In genomic region chr14:68730811-68731425, GRCh38 we compare ENCODE assay signal across 13 cellular contexts.
DNase-seq lines count a peak whose midpoint lies in the region; ATAC-seq and TF ChIP-seq lines count a peak whose summit lies in the region.
"Had no signal": no experiment of that assay in that cellular context is flagged by ENCODE, and none has a peak within 500 bp of the region (broad histone marks: within the 10 kb centered on the region; RNA-seq: fewer than 3 reads in every experiment).

No MANE protein-coding gene starts in this region.

- no peak overlapping the region for H3K4me3 Mint-ChIP-seq in activated T-helper 2 cell treated with anti-CD3 and anti-CD28 coated beads, Interferon-gamma antibody, Interleukin-2, Interleukin-4, amounts not matched to agents 10 μg/mL and 5 μg/mL and 100 μg/mL, durations not matched to agents 14 hours and 24 hours and 36 hours (ENCODE audit: low read depth)
- H3K4me3 Mint-ChIP-seq: CD4-positive, alpha-beta memory T cell had no signal

- H3K9ac ChIP-seq in parathyroid adenoma, result no peak overlapping the region

- H3K27ac ChIP-seq in parathyroid adenoma, result no peak overlapping the region
- H3K27ac ChIP-seq: thoracic aorta had no signal

- ATAC-seq in HG03354 (IDR thresholded peaks at IDR 0.05; ENCODE audit: poor library complexity, severe bottlenecking, unreplicated experiment) (no peak), HG02759 (IDR thresholded peaks at IDR 0.05; ENCODE audit: unreplicated experiment) (no peak), GM18505 (IDR thresholded peaks at IDR 0.05; ENCODE audit: unreplicated experiment) (no peak)

- no peaks in the 10 kb centered on the region for H3K36me3 ChIP-seq in H7 (replicated peaks; ENCODE audit: control insufficient read depth, insufficient read depth, low read length)
- no peaks in the 10 kb centered on the region for H3K36me3 ChIP-seq in parathyroid adenoma (ENCODE audit: control insufficient read depth, insufficient read depth, low read length)
- H3K36me3 ChIP-seq: thoracic aorta had no signal

- peaks cover 62% of the 10 kb centered on the region for H3K4me1 Mint-ChIP-seq in activated T-helper 2 cell treated with anti-CD3 and anti-CD28 coated beads, Interferon-gamma antibody, Interleukin-2, Interleukin-4, amounts not matched to agents 10 μg/mL and 5 μg/mL and 100 μg/mL, durations not matched to agents 14 hours and 24 hours and 36 hours (ENCODE audit: low read depth)

- no peak overlapping the region for H3K4me2 ChIP-seq in parathyroid adenoma (ENCODE audit: low read length)

- H2AFZ ChIP-seq in parathyroid adenoma, result peak overlapping the region; percentile 8

- peak overlapping the region; percentile 34 for H3K27ac Mint-ChIP-seq in activated T-helper 2 cell treated with anti-CD3 and anti-CD28 coated beads, Interferon-gamma antibody, Interleukin-2, Interleukin-4, amounts not matched to agents 10 μg/mL and 5 μg/mL and 100 μg/mL, durations not matched to agents 14 hours and 24 hours and 36 hours

- no peaks in the 10 kb centered on the region for H3K79me2 ChIP-seq in parathyroid adenoma

- H3K27me3 Mint-ChIP-seq in activated T-helper 2 cell treated with anti-CD3 and anti-CD28 coated beads, Interferon-gamma antibody, Interleukin-2, Interleukin-4, amounts not matched to agents 10 μg/mL and 5 μg/mL and 100 μg/mL, durations not matched to agents 14 hours and 24 hours and 36 hours (ENCODE audit: low read depth), result no peaks in the 10 kb centered on the region
- H3K27me3 Mint-ChIP-seq: CD4-positive, alpha-beta memory T cell had no signal

- no peak for TF ChIP-seq POLR2A in GM18505 (IDR thresholded peaks at IDR 0.05; ENCODE audit: borderline replicate concordance, extremely low read depth, insufficient read depth, insufficient read length)

- DNase-seq in H7, result peak; percentile 84
- no peak for DNase-seq in activated T-helper 2 cell treated with anti-CD3 and anti-CD28 coated beads, Interferon-gamma antibody, Interleukin-2, Interleukin-4, amounts not matched to agents 10 μg/mL and 5 μg/mL and 100 μg/mL, durations not matched to agents 14 hours and 24 hours and 36 hours (ENCODE audit: low spot score)
- DNase-seq in hypothalamus (lab: John Stamatoyannopoulos, UW), result peak in 34 of 51 donors; percentile 10 to 81 (median 50)
- no peak for DNase-seq in stimulated activated CD4-positive, alpha-beta T cell treated with anti-CD3 and anti-CD28 coated beads, Interleukin-15, amount 100 ng/mL, for 24 hours
- DNase-seq: CD4-positive, alpha-beta memory T cell; effector memory CD4-positive, alpha-beta T cell; GF-D8; glutamatergic neuron had no signal

- intact Hi-C loops in activated T-helper 2 cell treated with anti-CD3 and anti-CD28 coated beads, Interferon-gamma antibody, Interleukin-2, Interleukin-4, amounts not matched to agents 10 μg/mL and 5 μg/mL and 100 μg/mL, durations not matched to agents 14 hours and 24 hours and 36 hours (cut with micrococcal nuclease), result loop anchor here (5.0 kb wide), 1 partner anchor 499 kb away; no protein-coding TSS in a partner anchor

- no peaks in the 10 kb centered on the region for H3K9me3 ChIP-seq in parathyroid adenoma (ENCODE audit: control insufficient read depth, low read length)
- H3K9me3 ChIP-seq: thoracic aorta had no signal

- H3K4me3 ChIP-seq in H7 (ENCODE audit: insufficient read depth, low read depth, low read length), result no peak overlapping the region
- H3K4me3 ChIP-seq in parathyroid adenoma (ENCODE audit: low read depth, low read length), result no peak overlapping the region
- H3K4me3 ChIP-seq: thoracic aorta had no signal

- H3K27me3 ChIP-seq in H7 (ENCODE audit: control insufficient read depth, insufficient read depth, low read length) (no peaks in the 10 kb centered on the region), parathyroid adenoma (ENCODE audit: control insufficient read depth, insufficient read depth, low read length) (no peaks in the 10 kb centered on the region)

- TF ChIP-seq CTCF in parathyroid adenoma (IDR thresholded peaks at IDR 0.05), result no peak

- H3K36me3 Mint-ChIP-seq in activated T-helper 2 cell treated with anti-CD3 and anti-CD28 coated beads, Interferon-gamma antibody, Interleukin-2, Interleukin-4, amounts not matched to agents 10 μg/mL and 5 μg/mL and 100 μg/mL, durations not matched to agents 14 hours and 24 hours and 36 hours (ENCODE audit: low read depth), result no peaks in the 10 kb centered on the region
- H3K36me3 Mint-ChIP-seq: CD4-positive, alpha-beta memory T cell had no signal

- peaks cover 32% of the 10 kb centered on the region for H3K4me1 ChIP-seq in parathyroid adenoma

- H3K9me3 Mint-ChIP-seq in activated T-helper 2 cell treated with anti-CD3 and anti-CD28 coated beads, Interferon-gamma antibody, Interleukin-2, Interleukin-4, amounts not matched to agents 10 μg/mL and 5 μg/mL and 100 μg/mL, durations not matched to agents 14 hours and 24 hours and 36 hours, result no peaks in the 10 kb centered on the region
- H3K9me3 Mint-ChIP-seq: CD4-positive, alpha-beta memory T cell had no signal

Comparison
In these comparisons a context has a peak if more than half of its experiments do, and no peak if none do; other contexts are left out.
1. DNase-seq: peak in H7 (single experiment) and hypothalamus (34 of 51); none in activated T-helper 2 cell treated with anti-CD3 and anti-CD28 coated beads, Interferon-gamma antibody, Interleukin-2, Interleukin-4, amounts not matched to agents 10 μg/mL and 5 μg/mL and 100 μg/mL, durations not matched to agents 14 hours and 24 hours and 36 hours (single experiment) and stimulated activated CD4-positive, alpha-beta T cell treated with anti-CD3 and anti-CD28 coated beads, Interleukin-15, amount 100 ng/mL, for 24 hours (single experiment).